8 cellular contexts compared by ENCODE assay signal in the genomic region with DNA sequence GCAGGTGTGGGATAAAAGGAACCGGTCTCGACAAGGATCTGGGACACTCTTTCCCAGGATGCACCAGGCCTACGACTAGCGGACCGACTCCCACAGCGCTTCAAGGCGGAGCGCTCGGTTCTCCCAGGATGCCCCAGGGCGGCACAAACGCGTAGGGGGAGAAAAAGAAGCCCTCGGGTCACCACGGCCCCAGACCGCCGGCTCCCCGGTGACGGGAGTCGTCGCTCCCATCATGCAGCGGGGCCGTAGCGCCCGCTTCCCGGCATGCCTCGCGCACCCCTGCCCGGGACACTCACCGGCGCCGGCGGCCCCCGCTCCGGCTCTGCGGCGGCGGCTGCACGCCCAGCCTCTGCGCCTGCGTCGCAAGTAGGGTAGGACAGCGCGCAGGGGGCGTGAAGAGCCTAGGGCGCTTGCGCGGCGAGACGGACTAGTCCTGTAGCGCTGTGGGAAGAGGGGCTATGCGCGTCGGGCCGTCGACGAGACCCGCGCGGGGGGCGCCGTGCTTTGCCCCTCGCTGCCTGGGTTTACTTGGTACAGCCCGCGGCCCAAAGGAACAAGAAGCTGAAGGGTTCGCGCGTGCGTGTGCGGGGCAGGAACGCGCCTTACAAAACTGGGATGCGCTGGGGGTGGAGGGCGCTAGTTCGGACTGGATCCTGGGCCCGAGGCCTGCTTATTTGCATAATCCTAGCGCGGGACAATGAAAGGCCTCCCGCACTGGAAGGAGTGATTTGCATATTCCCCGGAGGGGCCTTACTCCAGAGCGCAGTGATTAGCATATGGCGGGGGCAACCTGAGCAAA. TPM values are rescaled to one million over a fixed set of nuclear protein-coding genes. Genes with fewer than 3 reads are reported as not detected.
DNase-seq lines count a peak whose midpoint lies in the region; ATAC-seq, FAIRE-seq and TF ChIP-seq lines count a peak whose summit lies in the region.

Gene ZNF428 (minus strand): TSS at position 368 of the 799 bp plus-strand sequence. CDS start 5,325 bp downstream, outside the sequence.

- peak; percentile 98 for FAIRE-seq in GM12892 (lab: Jason Lieb, UNC)

- TF ChIP-seq CTCF in upper lobe of left lung (IDR thresholded peaks at IDR 0.05), result peak in 1 of 6 experiments; percentile 3

- DNase-seq in GM12892 (ENCODE audit: insufficient read length) (peak; percentile 93), NCI-H1436 treated with DMSO at 0.1 percent for 48 hours (lab: John Stamatoyannopoulos, UW) (peak; percentile 88), amniotic stem cell (lab: John Stamatoyannopoulos, UW) (peak; percentile 57), left cardiac atrium (peak; percentile 88), posterior vena cava (ENCODE audit: low spot score) (peak; percentile 95), upper lobe of left lung (peak; percentile 92 to 96)

- H3K9me3 ChIP-seq in upper lobe of left lung, result no peaks in the 10 kb centered on the region

- H3K27ac Mint-ChIP-seq in T-helper 1 cell treated with Interleukin-12 subunit alpha and Interleukin-12 subunit beta and Interleukin-4 antibody, amounts not matched to agents 30 μg/mL and 1 μg/mL, for 36 hours, result peak within 1 kb of the TSS; percentile 95

- H3K27me3 ChIP-seq in upper lobe of left lung, result no peaks in the 10 kb centered on the region

- TF ChIP-seq POLR2A in GM12892 (IDR thresholded peaks at IDR 0.05; ENCODE audit: low read depth, low read length) (peak; percentile 88), upper lobe of left lung (IDR thresholded peaks at IDR 0.05) (peak in 3 of 4 donors; percentile 60 to 89 (median 61))

- ATAC-seq in HG02763 (IDR thresholded peaks at IDR 0.05; ENCODE audit: unreplicated experiment) (peak; percentile 78), left cardiac atrium (peak; percentile 96 to 97), upper lobe of left lung (ENCODE audit: low FRiP score in 2 of 2) (peak; percentile 93 to 97)

- no peaks in the 10 kb centered on the region for H3K36me3 Mint-ChIP-seq in T-helper 1 cell treated with Interleukin-12 subunit alpha and Interleukin-12 subunit beta and Interleukin-4 antibody, amounts not matched to agents 30 μg/mL and 1 μg/mL, for 36 hours (ENCODE audit: low read depth)

- H3K4me1 ChIP-seq in upper lobe of left lung, result peaks cover 5 to 20% (median 10%) of the 10 kb centered on the region in 4 donors

- peaks cover 16% of the 10 kb centered on the region for H3K4me1 Mint-ChIP-seq in T-helper 1 cell treated with Interleukin-12 subunit alpha and Interleukin-12 subunit beta and Interleukin-4 antibody, amounts not matched to agents 30 μg/mL and 1 μg/mL, for 36 hours (ENCODE audit: low read depth)

- H3K4me3 Mint-ChIP-seq in T-helper 1 cell treated with Interleukin-12 subunit alpha and Interleukin-12 subunit beta and Interleukin-4 antibody, amounts not matched to agents 30 μg/mL and 1 μg/mL, for 36 hours, result peak within 1 kb of the TSS; percentile 95

- H3K9me3 Mint-ChIP-seq in T-helper 1 cell treated with Interleukin-12 subunit alpha and Interleukin-12 subunit beta and Interleukin-4 antibody, amounts not matched to agents 30 μg/mL and 1 μg/mL, for 36 hours, result no peaks in the 10 kb centered on the region

- H3K27ac ChIP-seq in upper lobe of left lung, result peak within 1 kb of the TSS; percentile 93 to 98 (median 94)

- H3K27me3 Mint-ChIP-seq in T-helper 1 cell treated with Interleukin-12 subunit alpha and Interleukin-12 subunit beta and Interleukin-4 antibody, amounts not matched to agents 30 μg/mL and 1 μg/mL, for 36 hours (ENCODE audit: low read depth), result no peaks in the 10 kb centered on the region

- H3K4me3 ChIP-seq in upper lobe of left lung, result peak within 1 kb of the TSS; percentile 67 to 83 (median 77)

- intact Hi-C loops in left cardiac atrium (cut with DNase I) (loop anchor here in 1 of 2 donors (1.0 kb wide), 1 partner anchor 23 kb away; the partner anchor contains the start of genes IRGQ and ZNF576), posterior vena cava (cut with DNase I) (no loop called here)

- WGBS in upper lobe of left lung, 2 donors, result 0% methylated on average over 7 to 19 of the region's 81 CpGs

- no peaks in the 10 kb centered on the region for H3K36me3 ChIP-seq in upper lobe of left lung

- no peak for TF ChIP-seq EP300 in upper lobe of left lung (IDR thresholded peaks at IDR 0.05)

RNA-seq across cellular contexts. Expression of gene ZNF428, which starts in this region (rescaled TPM):
- 15.3 TPM for polyA plus RNA-seq in GM12892 (2012; ENCODE audit: missing spikeins)
- total RNA-seq in left cardiac atrium, result 10 to 100 TPM; 34.2 to 38.7 TPM
- total RNA-seq in posterior vena cava, result 10 to 100 TPM; 22.9 to 29.2 TPM
- 10 to 100 TPM; 10.5 to 37.0 (median 31.4) TPM for total RNA-seq in upper lobe of left lung

Comparison
In these comparisons a context has a peak if more than half of its experiments do, and no peak if none do; other contexts are left out.
1. Peak in every context shown above with its lines: DNase-seq, ATAC-seq, H3K4me3 ChIP-seq and H3K27ac ChIP-seq.